In genomic region chr7:128988372-128988771, GRCh38 we compare ENCODE assay signal across 39 cellular contexts. TPM values are rescaled to one million over a fixed set of nuclear protein-coding genes. Genes with fewer than 3 reads are reported as not detected.
"Had no signal": no experiment of that assay in that cellular context is flagged by ENCODE, and none has a peak within 500 bp of the region (broad histone marks: within the 10 kb centered on the region; RNA-seq: fewer than 3 reads in every experiment).

No MANE protein-coding gene starts in this region.

- H3K4me1 Mint-ChIP-seq: activated CD4-positive, alpha-beta memory T cell treated with anti-CD3 and anti-CD28 coated beads, Interleukin-2, amount 10 ng/mL, durations not matched to agents 7 days and 5 days; activated CD4-positive, alpha-beta T cell treated with anti-CD3 and anti-CD28 coated beads for 36 hours; activated CD4-positive, alpha-beta T cell treated with anti-CD3 and anti-CD28 coated beads, Interleukin-2, amount 10 ng/mL, durations not matched to agents 7 days and 5 days; activated CD8-positive, alpha-beta memory T cell treated with anti-CD3 and anti-CD28 coated beads, Interleukin-2, amount 10 ng/mL, durations not matched to agents 7 days and 5 days; activated naive CD4-positive, alpha-beta T cell treated with anti-CD3 and anti-CD28 coated beads, Interleukin-2, amount 10 ng/mL, durations not matched to agents 7 days and 5 days; activated naive CD4-positive, alpha-beta T cell treated with anti-CD3 and anti-CD28 coated beads, Interleukin-2, amount 50 U/mL, for 24 hours; activated naive CD8-positive, alpha-beta T cell treated with anti-CD3 and anti-CD28 coated beads, Interleukin-2, amount 50 U/mL, for 24 hours; central memory CD8-positive, alpha-beta T cell had no signal

- H3K27me3 Mint-ChIP-seq: activated CD4-positive, alpha-beta memory T cell treated with anti-CD3 and anti-CD28 coated beads, Interleukin-2, amount 10 ng/mL, durations not matched to agents 7 days and 5 days; activated CD4-positive, alpha-beta T cell treated with anti-CD3 and anti-CD28 coated beads for 36 hours; activated CD4-positive, alpha-beta T cell treated with anti-CD3 and anti-CD28 coated beads, Interleukin-2, amount 10 ng/mL, durations not matched to agents 7 days and 5 days; activated CD8-positive, alpha-beta memory T cell treated with anti-CD3 and anti-CD28 coated beads, Interleukin-2, amount 10 ng/mL, durations not matched to agents 7 days and 5 days; activated naive CD4-positive, alpha-beta T cell treated with anti-CD3 and anti-CD28 coated beads, Interleukin-2, amount 10 ng/mL, durations not matched to agents 7 days and 5 days; activated naive CD4-positive, alpha-beta T cell treated with anti-CD3 and anti-CD28 coated beads, Interleukin-2, amount 50 U/mL, for 24 hours; activated naive CD8-positive, alpha-beta T cell; activated naive CD8-positive, alpha-beta T cell treated with anti-CD3 and anti-CD28 coated beads, Interleukin-2, amount 10 ng/mL, durations not matched to agents 7 days and 5 days; activated naive CD8-positive, alpha-beta T cell treated with anti-CD3 and anti-CD28 coated beads, Interleukin-2, amount 50 U/mL, for 24 hours; activated T-cell treated with anti-CD3 and anti-CD28 coated beads, Interleukin-2, amount 50 U/mL, for 24 hours; brain; central memory CD8-positive, alpha-beta T cell had no signal

- DNase-seq: activated CD4-positive, alpha-beta memory T cell treated with anti-CD3 and anti-CD28 coated beads, Interleukin-2, amount 10 ng/mL, durations not matched to agents 7 days and 5 days; activated CD4-positive, alpha-beta T cell treated with anti-CD3 and anti-CD28 coated beads for 1 hour; activated CD4-positive, alpha-beta T cell treated with anti-CD3 and anti-CD28 coated beads for 36 hours; activated CD4-positive, alpha-beta T cell treated with anti-CD3 and anti-CD28 coated beads for 48 hours; activated CD4-positive, alpha-beta T cell treated with anti-CD3 and anti-CD28 coated beads, Interleukin-2, amount 10 ng/mL, durations not matched to agents 7 days and 5 days; activated CD4-positive, alpha-beta T cell treated with anti-CD3 and anti-CD28 coated beads, Interleukin-2, amount 50 U/mL, for 48 hours; activated CD4-positive, CD25-positive, alpha-beta regulatory T cell; activated CD8-positive, alpha-beta memory T cell treated with anti-CD3 and anti-CD28 coated beads for 24 hours; activated CD8-positive, alpha-beta memory T cell treated with anti-CD3 and anti-CD28 coated beads, Interleukin-2, amount 10 ng/mL, durations not matched to agents 7 days and 5 days; activated CD8-positive, alpha-beta memory T cell treated with anti-CD3 and anti-CD28 coated beads, Interleukin-2, amount 50 U/mL, for 48 hours; activated CD8-positive, alpha-beta T cell treated with anti-CD3 and anti-CD28 coated beads, Interleukin-2, amount 10 ng/mL, durations not matched to agents 7 days and 5 days; activated effector memory CD4-positive, alpha-beta T cell treated with Interleukin-2 at 50 U/mL for 16 hours; activated gamma-delta T cell; activated naive CD4-positive, alpha-beta T cell treated with anti-CD3 and anti-CD28 coated beads, Interleukin-2, amount 10 ng/mL, durations not matched to agents 7 days and 5 days; activated naive CD8-positive, alpha-beta T cell treated with anti-CD3 and anti-CD28 coated beads, Interleukin-2, amount 10 ng/mL, durations not matched to agents 7 days and 5 days; activated naive CD8-positive, alpha-beta T cell treated with anti-CD3 and anti-CD28 coated beads, Interleukin-2, amount 50 U/mL, for 24 hours; activated T-cell treated with anti-CD3 and anti-CD28 coated beads, Interleukin-2, amount 50 U/mL, for 24 hours; activated T-cell treated with anti-CD3 and anti-CD28 coated beads, Interleukin-2, amount 50 U/mL, for 48 hours; amygdala; anterior cingulate cortex; caudate nucleus; cerebellar nuclear complex; T-helper 1 cell; T-helper 2 cell; T-helper 9 cell; WERI-Rb-1 had no signal

- H3K27ac ChIP-seq: ascending aorta, cardiac muscle cell, WERI-Rb-1 had no signal

- H3K4me3 ChIP-seq: ascending aorta, cardiac muscle cell had no signal

- H3K27ac Mint-ChIP-seq: activated CD4-positive, alpha-beta memory T cell treated with anti-CD3 and anti-CD28 coated beads, Interleukin-2, amount 10 ng/mL, durations not matched to agents 7 days and 5 days; activated CD4-positive, alpha-beta T cell treated with anti-CD3 and anti-CD28 coated beads for 36 hours; activated CD4-positive, alpha-beta T cell treated with anti-CD3 and anti-CD28 coated beads, Interleukin-2, amount 10 ng/mL, durations not matched to agents 7 days and 5 days; activated CD8-positive, alpha-beta memory T cell treated with anti-CD3 and anti-CD28 coated beads, Interleukin-2, amount 10 ng/mL, durations not matched to agents 7 days and 5 days; activated CD8-positive, alpha-beta T cell treated with anti-CD3 and anti-CD28 coated beads, Interleukin-2, amount 10 ng/mL, durations not matched to agents 7 days and 5 days; activated naive CD4-positive, alpha-beta T cell treated with anti-CD3 and anti-CD28 coated beads, Interleukin-2, amount 10 ng/mL, durations not matched to agents 7 days and 5 days; activated naive CD4-positive, alpha-beta T cell treated with anti-CD3 and anti-CD28 coated beads, Interleukin-2, amount 50 U/mL, for 24 hours; activated naive CD8-positive, alpha-beta T cell; activated naive CD8-positive, alpha-beta T cell treated with anti-CD3 and anti-CD28 coated beads, Interleukin-2, amount 10 ng/mL, durations not matched to agents 7 days and 5 days; activated naive CD8-positive, alpha-beta T cell treated with anti-CD3 and anti-CD28 coated beads, Interleukin-2, amount 50 U/mL, for 24 hours; activated T-cell treated with anti-CD3 and anti-CD28 coated beads, Interleukin-2, amount 50 U/mL, for 24 hours; activated T-helper 2 cell treated with anti-CD3 and anti-CD28 coated beads, Interferon-gamma antibody, Interleukin-2, Interleukin-4, amounts not matched to agents 10 μg/mL and 5 μg/mL and 100 μg/mL, durations not matched to agents 14 hours and 24 hours and 36 hours; T-helper 1 cell treated with Interleukin-12 subunit alpha and Interleukin-12 subunit beta and Interleukin-4 antibody, amounts not matched to agents 30 μg/mL and 1 μg/mL, for 36 hours; T-helper 2 cell treated with Interferon-gamma antibody and Interleukin-4, amounts not matched to agents 5 μg/mL and 100 μg/mL, for 36 hours; WTC11 had no signal

- H3K9me3 ChIP-seq: ascending aorta had no signal

- H3K27me3 ChIP-seq: ascending aorta, cardiac muscle cell had no signal

- FAIRE-seq: bronchial epithelial cell, TTC549 had no signal

- H3K9me3 Mint-ChIP-seq: activated CD4-positive, alpha-beta memory T cell treated with anti-CD3 and anti-CD28 coated beads, Interleukin-2, amount 10 ng/mL, durations not matched to agents 7 days and 5 days; activated CD4-positive, alpha-beta T cell treated with anti-CD3 and anti-CD28 coated beads, Interleukin-2, amount 10 ng/mL, durations not matched to agents 7 days and 5 days; activated naive CD4-positive, alpha-beta T cell treated with anti-CD3 and anti-CD28 coated beads, Interleukin-2, amount 10 ng/mL, durations not matched to agents 7 days and 5 days; activated naive CD4-positive, alpha-beta T cell treated with anti-CD3 and anti-CD28 coated beads, Interleukin-2, amount 50 U/mL, for 24 hours; activated naive CD8-positive, alpha-beta T cell treated with anti-CD3 and anti-CD28 coated beads, Interleukin-2, amount 10 ng/mL, durations not matched to agents 7 days and 5 days; activated naive CD8-positive, alpha-beta T cell treated with anti-CD3 and anti-CD28 coated beads, Interleukin-2, amount 50 U/mL, for 24 hours; activated T-cell treated with anti-CD3 and anti-CD28 coated beads, Interleukin-2, amount 50 U/mL, for 24 hours; activated T-helper 2 cell treated with anti-CD3 and anti-CD28 coated beads, Interferon-gamma antibody, Interleukin-2, Interleukin-4, amounts not matched to agents 10 μg/mL and 5 μg/mL and 100 μg/mL, durations not matched to agents 14 hours and 24 hours and 36 hours; brain; central memory CD8-positive, alpha-beta T cell; T-helper 1 cell treated with Interleukin-12 subunit alpha and Interleukin-12 subunit beta and Interleukin-4 antibody, amounts not matched to agents 30 μg/mL and 1 μg/mL, for 36 hours; T-helper 2 cell treated with Interferon-gamma antibody and Interleukin-4, amounts not matched to agents 5 μg/mL and 100 μg/mL, for 36 hours; WTC11 had no signal

- H3K4me1 ChIP-seq: ascending aorta had no signal

- ATAC-seq: activated CD4-positive, alpha-beta T cell treated with anti-CD3 and anti-CD28 coated beads for 36 hours; activated CD4-positive, CD25-positive, alpha-beta regulatory T cell treated with anti-CD3 and anti-CD28 coated beads, Interleukin-2, amount 50 U/mL, for 24 hours; activated CD8-positive, alpha-beta memory T cell treated with anti-CD3 and anti-CD28 coated beads, Interleukin-2, amount 10 ng/mL, durations not matched to agents 7 days and 5 days; activated CD8-positive, alpha-beta T cell treated with anti-CD3 and anti-CD28 coated beads, Interleukin-2, amount 10 ng/mL, durations not matched to agents 7 days and 5 days; activated naive CD8-positive, alpha-beta T cell treated with anti-CD3 and anti-CD28 coated beads, Interleukin-2, amount 50 U/mL, for 24 hours; WTC11 had no signal

- H3K4me3 Mint-ChIP-seq: activated CD4-positive, alpha-beta memory T cell treated with anti-CD3 and anti-CD28 coated beads, Interleukin-2, amount 10 ng/mL, durations not matched to agents 7 days and 5 days; activated CD4-positive, alpha-beta T cell treated with anti-CD3 and anti-CD28 coated beads for 36 hours; activated CD4-positive, alpha-beta T cell treated with anti-CD3 and anti-CD28 coated beads, Interleukin-2, amount 10 ng/mL, durations not matched to agents 7 days and 5 days; activated CD8-positive, alpha-beta memory T cell treated with anti-CD3 and anti-CD28 coated beads, Interleukin-2, amount 10 ng/mL, durations not matched to agents 7 days and 5 days; activated CD8-positive, alpha-beta T cell treated with anti-CD3 and anti-CD28 coated beads, Interleukin-2, amount 10 ng/mL, durations not matched to agents 7 days and 5 days; activated naive CD4-positive, alpha-beta T cell treated with anti-CD3 and anti-CD28 coated beads, Interleukin-2, amount 10 ng/mL, durations not matched to agents 7 days and 5 days; activated naive CD4-positive, alpha-beta T cell treated with anti-CD3 and anti-CD28 coated beads, Interleukin-2, amount 50 U/mL, for 24 hours; activated naive CD8-positive, alpha-beta T cell; activated naive CD8-positive, alpha-beta T cell treated with anti-CD3 and anti-CD28 coated beads, Interleukin-2, amount 10 ng/mL, durations not matched to agents 7 days and 5 days; activated naive CD8-positive, alpha-beta T cell treated with anti-CD3 and anti-CD28 coated beads, Interleukin-2, amount 50 U/mL, for 24 hours; activated T-cell treated with anti-CD3 and anti-CD28 coated beads, Interleukin-2, amount 50 U/mL, for 24 hours; brain; central memory CD8-positive, alpha-beta T cell; T-helper 1 cell treated with Interleukin-12 subunit alpha and Interleukin-12 subunit beta and Interleukin-4 antibody, amounts not matched to agents 30 μg/mL and 1 μg/mL, for 36 hours; T-helper 2 cell treated with Interferon-gamma antibody and Interleukin-4, amounts not matched to agents 5 μg/mL and 100 μg/mL, for 36 hours; WTC11 had no signal

RNA-seq across cellular contexts. Expression of gene IRF5, which starts 50.6 kb away (rescaled TPM):
- total RNA-seq: ascending aorta, cardiac muscle cell had no signal
- polyA plus RNA-seq: cardiac muscle cell had no signal
